ENCODE assay signal across 23 cellular contexts in genomic region chr2:170165129-170165528, GRCh38. TPM values are rescaled to one million over a fixed set of nuclear protein-coding genes. Genes with fewer than 3 reads are reported as not detected.
DNase-seq lines count a peak whose midpoint lies in the region; ATAC-seq and TF ChIP-seq lines count a peak whose summit lies in the region.
"Had no signal": no experiment of that assay in that cellular context is flagged by ENCODE, and none has a peak within 500 bp of the region (broad histone marks: within the 10 kb centered on the region; RNA-seq: fewer than 3 reads in every experiment).

No MANE protein-coding gene starts in this region.

- H3K4me1 ChIP-seq in tibial artery: no peaks in the 10 kb centered on the region
- H3K4me1 ChIP-seq: ascending aorta, Caco-2, heart left ventricle had no signal

- intact Hi-C loops in posterior cingulate gyrus (cut with DNase I) (no loop called here), tibial artery (cut with DNase I; ENCODE audit: low total_unique reads) (no loop called here)

- no peak overlapping the region for H3K27ac Mint-ChIP-seq in activated T-helper 17 cell treated with anti-CD3 and anti-CD28 coated beads, Interleukin-2, amount 50 U/mL, for 72 hours
- H3K27ac Mint-ChIP-seq: T-helper 1 cell treated with Interleukin-12 subunit alpha and Interleukin-12 subunit beta and Interleukin-4 antibody, amounts not matched to agents 30 μg/mL and 1 μg/mL, for 36 hours had no signal

- no peak overlapping the region for H3K4me3 Mint-ChIP-seq in activated T-helper 17 cell treated with anti-CD3 and anti-CD28 coated beads, Interleukin-2, amount 50 U/mL, for 72 hours
- H3K4me3 Mint-ChIP-seq: T-helper 1 cell treated with Interleukin-12 subunit alpha and Interleukin-12 subunit beta and Interleukin-4 antibody, amounts not matched to agents 30 μg/mL and 1 μg/mL, for 36 hours had no signal

- no peaks in the 10 kb centered on the region for H3K36me3 ChIP-seq in tibial artery
- H3K36me3 ChIP-seq: ascending aorta, heart left ventricle had no signal

- no peak overlapping the region for H3K4me3 ChIP-seq in tibial artery
- H3K4me3 ChIP-seq: ascending aorta, coronary artery, heart left ventricle had no signal

- no peaks in the 10 kb centered on the region for H3K9me3 Mint-ChIP-seq in activated T-helper 17 cell treated with anti-CD3 and anti-CD28 coated beads, Interleukin-2, amount 50 U/mL, for 72 hours
- H3K9me3 Mint-ChIP-seq: T-helper 1 cell treated with Interleukin-12 subunit alpha and Interleukin-12 subunit beta and Interleukin-4 antibody, amounts not matched to agents 30 μg/mL and 1 μg/mL, for 36 hours had no signal

- DNase-seq in iris pigment epithelial cell (ENCODE audit: low read depth) (peak; percentile 45), posterior cingulate gyrus (no peak), hypothalamus (lab: John Stamatoyannopoulos, UW) (no peak), DMS53 treated with DMSO at 0.1 percent for 48 hours (lab: John Stamatoyannopoulos, UW; ENCODE audit: unreplicated experiment) (no peak), tibial artery (no peak)
- DNase-seq: activated CD4-positive, CD25-positive, alpha-beta regulatory T cell; activated effector memory CD4-positive, alpha-beta T cell treated with anti-CD3 and anti-CD28 coated beads, Interleukin-2, amount 50 U/mL, for 16 hours; AML-193; Caco-2; erythroblast; GF-D8; heart left ventricle; islet precursor cell; mesendoderm; NCI-H1436 treated with DMSO at 0.1 percent for 48 hours; NCI-H2227 treated with DMSO at 0.1 percent for 48 hours; Right ventricle myocardium superior had no signal

- ATAC-seq in GM18870 (IDR thresholded peaks at IDR 0.05; ENCODE audit: unreplicated experiment) (peak; percentile 43), HG02870 (IDR thresholded peaks at IDR 0.05; ENCODE audit: unreplicated experiment) (peak; percentile 57)
- ATAC-seq in activated T-helper 17 cell treated with anti-CD3 and anti-CD28 coated beads, Interleukin-2, amount 50 U/mL, for 72 hours (replicated peaks): peak; percentile 38
- ATAC-seq: heart left ventricle had no signal

- no peak overlapping the region for H3K27ac ChIP-seq in tibial artery
- H3K27ac ChIP-seq: ascending aorta, coronary artery, heart left ventricle had no signal

- no peaks in the 10 kb centered on the region for H3K27me3 ChIP-seq in tibial artery
- H3K27me3 ChIP-seq: ascending aorta had no signal

- no peak for TF ChIP-seq CTCF in tibial artery (IDR thresholded peaks at IDR 0.05)

- no peaks in the 10 kb centered on the region for H3K36me3 Mint-ChIP-seq in activated T-helper 17 cell treated with anti-CD3 and anti-CD28 coated beads, Interleukin-2, amount 50 U/mL, for 72 hours (ENCODE audit: low read depth)

- no peaks in the 10 kb centered on the region for H3K4me1 Mint-ChIP-seq in activated T-helper 17 cell treated with anti-CD3 and anti-CD28 coated beads, Interleukin-2, amount 50 U/mL, for 72 hours

- peaks cover 10% of the 10 kb centered on the region for H3K27me3 Mint-ChIP-seq in activated T-helper 17 cell treated with anti-CD3 and anti-CD28 coated beads, Interleukin-2, amount 50 U/mL, for 72 hours

- no peaks in the 10 kb centered on the region for H3K9me3 ChIP-seq in tibial artery
- H3K9me3 ChIP-seq: ascending aorta, Caco-2, heart left ventricle had no signal

RNA-seq across cellular contexts. Expression of gene MYO3B, which starts 12.8 kb away (rescaled TPM):
- total RNA-seq in activated T-helper 17 cell treated with anti-CD3 and anti-CD28 coated beads, Interleukin-2, amount 50 U/mL, for 72 hours: under 1 TPM; 0.26 to 0.79 TPM
- total RNA-seq: ascending aorta, Right ventricle myocardium superior had no signal
